In the genomic region with DNA sequence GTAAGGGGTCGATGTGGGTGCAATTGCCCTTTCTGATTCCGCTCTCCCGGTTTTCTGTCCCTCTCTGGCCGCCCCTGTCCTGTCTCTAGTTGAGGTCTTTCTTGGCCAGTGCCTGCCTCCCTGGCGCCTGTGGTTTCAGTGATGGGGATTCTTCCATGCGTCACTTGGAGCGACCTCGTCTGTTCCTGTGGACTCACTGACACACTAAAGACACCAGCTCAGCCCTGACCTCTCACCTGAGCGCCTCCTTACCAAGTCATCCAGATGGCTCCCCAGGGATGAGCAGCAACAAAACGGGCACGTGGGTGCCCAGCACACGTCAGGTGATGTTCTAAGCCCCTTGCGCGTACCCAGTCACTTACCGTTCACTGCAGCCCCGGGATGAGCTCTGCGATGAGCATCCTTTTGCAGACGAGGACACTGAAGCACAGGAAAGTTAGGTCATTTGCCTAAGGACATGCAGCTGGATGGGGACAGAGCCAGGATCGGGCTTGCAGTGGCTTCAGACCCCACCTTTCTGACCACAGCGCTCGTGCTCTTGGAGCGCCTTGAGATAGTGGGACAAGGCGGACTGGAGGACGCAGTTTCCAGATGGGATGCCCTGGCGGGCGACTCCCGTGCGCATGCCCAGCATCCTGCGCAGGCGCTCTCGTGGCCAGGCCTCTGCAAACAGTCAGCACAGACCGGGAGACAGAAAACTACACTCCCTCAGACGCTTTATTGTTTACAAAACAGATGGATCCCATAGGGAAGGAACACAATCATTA, we compare ENCODE assay signal across 1 cellular context.
TF ChIP-seq lines count a peak whose summit lies in the region.

No MANE protein-coding gene starts in this region.

TF ChIP-seq in HepG2, 621 proteins besides CTCF, POLR2A, EP300 and RAD21:
- peak; percentile 2; the same call in 1 of the 2 replicates for TF ChIP-seq POLR2G (IDR thresholded peaks at IDR 0.05; ENCODE audit: low read depth, low read length)
- no peak for TF ChIP-seq FOXM1 (CRISPR knock-in tag; IDR thresholded peaks at IDR 0.05)
TF ChIP-seq in HepG2: peak in this region for 1.
